9 cellular contexts compared by ENCODE assay signal in genomic region chr2:202265467-202266277, GRCh38.
A peak's percentile ranks its signal among the peaks of the same experiment; 100 is the strongest.
DNase-seq lines count a peak whose midpoint lies in the region; ATAC-seq, FAIRE-seq and TF ChIP-seq lines count a peak whose summit lies in the region.
"Had no signal": no experiment of that assay in that cellular context is flagged by ENCODE, and none has a peak within 500 bp of the region (broad histone marks: within the 10 kb centered on the region; RNA-seq: fewer than 3 reads in every experiment).

Gene NOP58 (plus strand): TSS chr2:202265763. CDS start chr2:202265942, 179 bp downstream.

- H3K27ac Mint-ChIP-seq in central memory CD8-positive, alpha-beta T cell (ENCODE audit: low read depth) = no peak within 1 kb of the TSS

- peaks cover 4% of the 10 kb centered on the region for H3K36me3 Mint-ChIP-seq in central memory CD8-positive, alpha-beta T cell (ENCODE audit: insufficient read depth)

- peak; percentile 65 for FAIRE-seq in islet of Langerhans (lab: Jason Lieb, UNC)
- FAIRE-seq: colon had no signal

- no peaks in the 10 kb centered on the region for H3K27me3 Mint-ChIP-seq in central memory CD8-positive, alpha-beta T cell

- TF ChIP-seq CTCF in AG09309 (IDR thresholded peaks at IDR 0.05; ENCODE audit: control insufficient read depth, insufficient read depth, low read depth, low read length, missing control alignments) = no peak

- no peak within 1 kb of the TSS for H3K4me3 Mint-ChIP-seq in central memory CD8-positive, alpha-beta T cell

- peak within 1 kb of the TSS; percentile 68 for H3K4me3 ChIP-seq in AG09309 (ENCODE audit: control insufficient read depth, low read depth, low read length)

- DNase-seq in AG09309 (ENCODE audit: low read depth) (peak; percentile 74), NCI-H446 (lab: John Stamatoyannopoulos, UW) (peak; percentile 87 to 97)
- DNase-seq in activated CD4-positive, CD25-positive, alpha-beta regulatory T cell treated with anti-CD3 and anti-CD28 coated beads, Interleukin-2, amount 50 U/mL, for 16 hours (ENCODE audit: low read depth, low spot score) = peak; percentile 87
- DNase-seq in central memory CD8-positive, alpha-beta T cell (ENCODE audit: low spot score in 2 of 2) = peak; percentile 71 to 88
- peak; percentile 77 for DNase-seq in stimulated activated CD4-positive, alpha-beta T cell treated with anti-CD3 and anti-CD28 coated beads, Interleukin-12 subunit alpha, Interleukin-12 subunit beta, amount 100 ng/mL, for 4 hours

- ATAC-seq in GM19025 (IDR thresholded peaks at IDR 0.05; ENCODE audit: low read depth, unreplicated experiment) (peak; percentile 83), HG03342 (IDR thresholded peaks at IDR 0.05; ENCODE audit: unreplicated experiment) (peak; percentile 86)
- ATAC-seq in central memory CD8-positive, alpha-beta T cell (replicated peaks; ENCODE audit: extremely low read depth, poor library complexity, severe bottlenecking) = peak; percentile 79

- no peaks in the 10 kb centered on the region for H3K9me3 Mint-ChIP-seq in central memory CD8-positive, alpha-beta T cell

- H3K4me1 Mint-ChIP-seq in central memory CD8-positive, alpha-beta T cell = peaks cover 16% of the 10 kb centered on the region

Comparison
In these comparisons a context has a peak if more than half of its experiments do, and no peak if none do; other contexts are left out.
1. Peak in every context shown above with its lines: DNase-seq, ATAC-seq and H3K4me3 ChIP-seq.